Comparison of ENCODE assay signal across 7 cellular contexts in genomic region chr17:6656797-6657632, GRCh38. TPM values are rescaled to one million over a fixed set of nuclear protein-coding genes. Genes with fewer than 3 reads are reported as not detected.
DNase-seq lines count a peak whose midpoint lies in the region; ATAC-seq, FAIRE-seq and TF ChIP-seq lines count a peak whose summit lies in the region.
"Not testable (repeated sequence)": the region's sequence is repeated elsewhere in the genome, so short reads cannot be mapped to it uniquely, and the experiment has no call there.
"Had no signal": no experiment of that assay in that cellular context is flagged by ENCODE, and none has a peak within 500 bp of the region (broad histone marks: within the 10 kb centered on the region; RNA-seq: fewer than 3 reads in every experiment).

No MANE protein-coding gene starts in this region.

- H3K4me1 ChIP-seq in endodermal cell (ENCODE audit: control insufficient read depth, insufficient read depth, low read length) = not testable (repeated sequence)
- H3K4me1 ChIP-seq in suprapubic skin = peaks cover 40% of the 10 kb centered on the region

- H3K9me3 Mint-ChIP-seq in endodermal cell; naive thymus-derived CD8-positive, alpha-beta T cell: not testable (repeated sequence)

- not testable (repeated sequence) for H3K9me3 ChIP-seq in endodermal cell (ENCODE audit: control insufficient read depth, low read length); suprapubic skin

- H3K4me1 Mint-ChIP-seq in endodermal cell = peaks cover 20% of the 10 kb centered on the region
- H3K4me1 Mint-ChIP-seq in naive thymus-derived CD8-positive, alpha-beta T cell = peaks cover 33 to 74% (median 66%) of the 10 kb centered on the region in 4 donors

- not testable (repeated sequence) for H3K9ac ChIP-seq in endodermal cell (ENCODE audit: extremely low read depth, low read length, poor library complexity, severe bottlenecking)

- TF ChIP-seq EP300 in suprapubic skin (IDR thresholded peaks at IDR 0.05) = not testable (repeated sequence)

- not testable (repeated sequence) for DNase-seq in GM12892 (ENCODE audit: insufficient read length); suprapubic skin (ENCODE audit: low spot score in 2 of 2)
- DNase-seq in NCI-H748 (lab: John Stamatoyannopoulos, UW; ENCODE audit: unreplicated experiment) (peak; percentile 27), endodermal cell (peak; percentile 88)
- DNase-seq in activated CD8-positive, alpha-beta memory T cell treated with anti-CD3 and anti-CD28 coated beads, Interleukin-2, amount 50 U/mL, for 4 hours = peak; percentile 59
- peak; percentile 33 to 82 (median 62) for DNase-seq in naive thymus-derived CD8-positive, alpha-beta T cell

- H3K27me3 ChIP-seq in endodermal cell (ENCODE audit: control insufficient read depth, insufficient read depth, low read length, poor library complexity, severe bottlenecking) (peaks cover 55% of the 10 kb centered on the region), suprapubic skin (peaks cover 31% of the 10 kb centered on the region)

- TF ChIP-seq POLR2A in GM12892 (IDR thresholded peaks at IDR 0.05; ENCODE audit: low read depth, low read length); suprapubic skin (IDR thresholded peaks at IDR 0.05): not testable (repeated sequence)

- H3K27ac Mint-ChIP-seq in endodermal cell = not testable (repeated sequence)
- peak overlapping the region; percentile 77 to 96 (median 92) for H3K27ac Mint-ChIP-seq in naive thymus-derived CD8-positive, alpha-beta T cell

- H3K27ac ChIP-seq in endodermal cell (ENCODE audit: low read depth, low read length); suprapubic skin: not testable (repeated sequence)

- peak overlapping the region; percentile 74 for H3K4me3 ChIP-seq in endodermal cell (ENCODE audit: low read length)
- H3K4me3 ChIP-seq in suprapubic skin = peak overlapping the region; percentile 42

- POLR2A ChIA-PET in naive thymus-derived CD8-positive, alpha-beta T cell (lab: Charles Lee) = interaction anchor here (0.9 to 1.2 kb wide), 2 partner anchors 15 to 16 kb away, joined by 3 to 15 read pairs; partner anchors contain the start of genes KIAA0753 and TXNDC17

- peak overlapping the region; percentile 63 for H3K4me3 Mint-ChIP-seq in endodermal cell
- H3K4me3 Mint-ChIP-seq in naive thymus-derived CD8-positive, alpha-beta T cell = peak overlapping the region; percentile 85 to 97 (median 92)

- peak; percentile 90 to 94 for ATAC-seq in naive thymus-derived CD8-positive, alpha-beta T cell

- WGBS in endodermal cell (ENCODE audit: insufficient coverage in 1 of 2, insufficient read length in 1 of 2), 2 experiments = 6 to 10% methylated on average over 9 to 31 of the region's 55 CpGs
- WGBS in suprapubic skin = 9% methylated on average over 16 of the region's 55 CpGs

- H3K36me3 ChIP-seq in endodermal cell (ENCODE audit: control insufficient read depth, insufficient read depth, low read length); suprapubic skin: not testable (repeated sequence)

- not testable (repeated sequence) for TF ChIP-seq CTCF in endodermal cell (conservative IDR thresholded peaks at IDR 0.05); suprapubic skin (IDR thresholded peaks at IDR 0.05)

- peak; percentile 86 for FAIRE-seq in GM12892 (lab: Jason Lieb, UNC)

- H3K27me3 Mint-ChIP-seq in endodermal cell (ENCODE audit: insufficient read depth) = peaks cover 81% of the 10 kb centered on the region
- peaks cover 0 to 15% (median 0%) of the 10 kb centered on the region in 5 donors for H3K27me3 Mint-ChIP-seq in naive thymus-derived CD8-positive, alpha-beta T cell

- not testable (repeated sequence) for H3K36me3 Mint-ChIP-seq in endodermal cell (ENCODE audit: low read depth); naive thymus-derived CD8-positive, alpha-beta T cell

RNA-seq across cellular contexts. Expression of gene C17orf100, which starts 5.5 kb away (rescaled TPM):
- 2.2 TPM for polyA plus RNA-seq in GM12892 (2012; ENCODE audit: missing spikeins)
- total RNA-seq in endodermal cell (1 to 10 TPM; 2.7 to 3.0 TPM), suprapubic skin (1 to 10 TPM; 1.9 to 3.3 (median 2.4) TPM)
- 5.2 TPM for polyA plus RNA-seq in endodermal cell (2013, experiment 1 of 2)
- 4.6 TPM for polyA plus RNA-seq in endodermal cell (2013, experiment 2 of 2)
- 1 to 10 TPM; 3.4 to 4.2 TPM for total RNA-seq in naive thymus-derived CD8-positive, alpha-beta T cell
- polyA plus RNA-seq in naive thymus-derived CD8-positive, alpha-beta T cell = 1 to 10 TPM; 2.2 to 6.4 (median 5.8) TPM

RNA-seq across cellular contexts. Expression of gene MED31, which starts 5.6 kb away (rescaled TPM):
- polyA plus RNA-seq in GM12892 (2012; ENCODE audit: missing spikeins) = 26.9 TPM
- total RNA-seq in endodermal cell = 10 to 100 TPM; 12.8 to 16.6 TPM
- polyA plus RNA-seq in endodermal cell (2013, experiment 1 of 2) = 25.6 TPM
- 22.8 TPM for polyA plus RNA-seq in endodermal cell (2013, experiment 2 of 2)
- 10 to 100 TPM; 23.1 to 27.3 TPM for total RNA-seq in naive thymus-derived CD8-positive, alpha-beta T cell
- 10 to 100 TPM; 25.2 to 30.7 (median 28.6) TPM for polyA plus RNA-seq in naive thymus-derived CD8-positive, alpha-beta T cell
- total RNA-seq in suprapubic skin = 10 to 100 TPM in 3 of 4 donors, 1 to 10 TPM in 1; 9.3 to 19.2 (median 12.9) TPM

RNA-seq across cellular contexts. Expression of gene TXNDC17, which starts 16.2 kb away (rescaled TPM):
- 208 TPM for polyA plus RNA-seq in GM12892 (2012; ENCODE audit: missing spikeins)
- total RNA-seq in endodermal cell = 100 to 1,000 TPM; 135 to 151 TPM
- 175 TPM for polyA plus RNA-seq in endodermal cell (2013, experiment 1 of 2)
- polyA plus RNA-seq in endodermal cell (2013, experiment 2 of 2) = 166 TPM
- 10 to 100 TPM; 17.2 to 20.9 TPM for total RNA-seq in naive thymus-derived CD8-positive, alpha-beta T cell
- polyA plus RNA-seq in naive thymus-derived CD8-positive, alpha-beta T cell = 10 to 100 TPM; 48.7 to 73.5 (median 60.3) TPM
- 100 to 1,000 TPM in 1 of 4 donors, 10 to 100 TPM in 3; 30.0 to 153 (median 92.9) TPM for total RNA-seq in suprapubic skin

RNA-seq across cellular contexts. Expression of gene KIAA0753, which starts 16.5 kb away (rescaled TPM):
- 9.4 TPM for polyA plus RNA-seq in GM12892 (2012; ENCODE audit: missing spikeins)
- 10 to 100 TPM; 37.2 to 50.1 TPM for total RNA-seq in endodermal cell
- polyA plus RNA-seq in endodermal cell (2013, experiment 1 of 2) = 23.3 TPM
- 24.5 TPM for polyA plus RNA-seq in endodermal cell (2013, experiment 2 of 2)
- total RNA-seq in naive thymus-derived CD8-positive, alpha-beta T cell = 10 to 100 TPM; 17.5 to 24.8 TPM
- 1 to 10 TPM; 1.2 to 2.3 (median 2.2) TPM for polyA plus RNA-seq in naive thymus-derived CD8-positive, alpha-beta T cell
- 10 to 100 TPM in 2 of 4 donors, 1 to 10 TPM in 2; 4.9 to 24.9 (median 10.4) TPM for total RNA-seq in suprapubic skin

RNA-seq across cellular contexts. Expression of gene SLC13A5, which starts 56.2 kb away (rescaled TPM):
- polyA plus RNA-seq in GM12892 (2012; ENCODE audit: missing spikeins) = 0.36 TPM
- total RNA-seq in endodermal cell = 1 to 10 TPM; 3.9 to 8.4 TPM
- polyA plus RNA-seq in endodermal cell (2013, experiment 1 of 2) = 1.5 TPM
- 0.66 TPM for polyA plus RNA-seq in endodermal cell (2013, experiment 2 of 2)
- total RNA-seq in naive thymus-derived CD8-positive, alpha-beta T cell = not detected
- under 1 TPM in 1 of 3 donors, not detected in 2; 0.43 TPM for polyA plus RNA-seq in naive thymus-derived CD8-positive, alpha-beta T cell
- under 1 TPM in 1 of 4 donors, not detected in 3; 0.72 TPM for total RNA-seq in suprapubic skin
- total RNA-seq: LHCN-M2 had no signal
